17 cellular contexts compared by ENCODE assay signal in the genomic region with DNA sequence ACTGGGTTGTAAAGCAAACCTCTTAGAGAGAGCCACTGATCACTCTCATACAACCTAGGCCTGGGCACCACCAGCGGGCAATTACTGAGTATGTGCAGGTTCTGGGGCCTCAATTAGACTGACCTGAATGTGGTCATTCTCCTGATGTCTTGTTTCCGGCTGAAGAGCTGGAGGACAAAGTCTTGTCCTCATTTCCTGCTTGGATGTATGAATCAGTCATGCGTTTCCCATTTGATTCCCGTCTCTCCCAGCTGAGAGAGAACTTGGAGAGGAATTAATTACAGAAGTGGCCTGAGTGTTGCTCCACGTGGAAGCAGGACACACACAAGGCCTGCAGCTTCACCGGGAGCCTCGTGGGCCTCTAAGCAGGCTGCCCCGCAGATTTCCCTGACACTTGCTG.
"Had no signal": no experiment of that assay in that cellular context is flagged by ENCODE, and none has a peak within 500 bp of the region (broad histone marks: within the 10 kb centered on the region; RNA-seq: fewer than 3 reads in every experiment).

No MANE protein-coding gene starts in this region.

- ATAC-seq: effector memory CD8-positive, alpha-beta T cell; left lobe of liver had no signal

- H3K9me3 Mint-ChIP-seq: activated T-cell treated with anti-CD3 and anti-CD28 coated beads, Interleukin-2, amount 50 U/mL, for 24 hours; nephron had no signal

- H3K4me3 Mint-ChIP-seq: activated naive CD4-positive, alpha-beta T cell treated with anti-CD3 and anti-CD28 coated beads, Interleukin-2, amount 50 U/mL, for 24 hours; activated T-cell treated with anti-CD3 and anti-CD28 coated beads, Interleukin-2, amount 50 U/mL, for 24 hours; brain; central memory CD8-positive, alpha-beta T cell; effector memory CD8-positive, alpha-beta T cell; immature natural killer cell; memory B cell; nephron; T-helper 1 cell treated with Interleukin-12 subunit alpha and Interleukin-12 subunit beta and Interleukin-4 antibody, amounts not matched to agents 30 μg/mL and 1 μg/mL, for 36 hours had no signal

- FAIRE-seq: TTC549 had no signal

- H3K36me3 Mint-ChIP-seq: activated naive CD4-positive, alpha-beta T cell treated with anti-CD3 and anti-CD28 coated beads, Interleukin-2, amount 50 U/mL, for 24 hours; brain; immature natural killer cell; memory B cell had no signal

- H3K27ac Mint-ChIP-seq: activated naive CD4-positive, alpha-beta T cell treated with anti-CD3 and anti-CD28 coated beads, Interleukin-2, amount 50 U/mL, for 24 hours; activated T-cell treated with anti-CD3 and anti-CD28 coated beads, Interleukin-2, amount 50 U/mL, for 24 hours; brain; effector memory CD8-positive, alpha-beta T cell; immature natural killer cell; memory B cell; T-helper 1 cell treated with Interleukin-12 subunit alpha and Interleukin-12 subunit beta and Interleukin-4 antibody, amounts not matched to agents 30 μg/mL and 1 μg/mL, for 36 hours had no signal

- DNase-seq: activated effector memory CD4-positive, alpha-beta T cell treated with Interleukin-2 at 50 U/mL for 16 hours; activated T-cell treated with anti-CD3 and anti-CD28 coated beads, Interleukin-2, amount 50 U/mL, for 24 hours; effector memory CD8-positive, alpha-beta T cell; erythroblast; glutamatergic neuron; immature natural killer cell; stimulated activated CD4-positive, alpha-beta T cell treated with anti-CD3 and anti-CD28 coated beads, Interleukin-2, amount 100 ng/mL, for 48 hours; stimulated activated naive CD4-positive, alpha-beta T cell treated with Interleukin-2 at 50 U/mL for 16 hours; trophoblast cell had no signal

- H3K4me1 Mint-ChIP-seq: activated naive CD4-positive, alpha-beta T cell treated with anti-CD3 and anti-CD28 coated beads, Interleukin-2, amount 50 U/mL, for 24 hours; brain; central memory CD8-positive, alpha-beta T cell; immature natural killer cell; memory B cell had no signal

- H3K27me3 Mint-ChIP-seq: activated naive CD4-positive, alpha-beta T cell treated with anti-CD3 and anti-CD28 coated beads, Interleukin-2, amount 50 U/mL, for 24 hours; activated T-cell treated with anti-CD3 and anti-CD28 coated beads, Interleukin-2, amount 50 U/mL, for 24 hours; central memory CD8-positive, alpha-beta T cell; effector memory CD8-positive, alpha-beta T cell; memory B cell had no signal
